9 cellular contexts compared by ENCODE assay signal in the genomic region with DNA sequence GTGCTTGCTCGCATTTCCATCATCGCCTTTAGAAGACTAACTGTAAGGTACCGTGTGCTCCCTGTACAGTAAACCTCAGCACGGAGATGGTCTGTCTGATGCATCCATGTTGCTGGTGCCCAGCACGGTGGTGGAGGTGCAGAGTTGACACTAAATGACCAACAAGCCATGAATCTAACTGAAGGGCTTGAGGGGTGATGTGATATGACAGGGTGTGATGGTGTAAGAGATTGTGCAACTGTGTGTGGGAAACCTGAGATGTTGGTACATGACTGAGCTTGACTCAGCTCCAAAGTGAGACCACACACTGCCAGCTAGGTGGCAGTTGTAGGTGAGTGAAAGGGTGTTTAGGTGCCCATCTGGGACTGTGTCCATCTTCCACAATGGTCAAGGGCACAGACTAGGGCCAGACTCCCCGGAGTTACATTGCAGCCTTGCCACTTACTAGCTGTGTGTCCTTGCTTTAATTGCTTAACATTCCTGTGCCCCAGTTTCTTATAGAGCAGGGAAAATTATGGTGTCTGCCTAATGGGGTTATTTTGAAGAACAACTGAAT. TPM values are rescaled to one million over a fixed set of nuclear protein-coding genes. Genes with fewer than 3 reads are reported as not detected.
A peak's percentile ranks its signal among the peaks of the same experiment; 100 is the strongest.
DNase-seq lines count a peak whose midpoint lies in the region; ATAC-seq and TF ChIP-seq lines count a peak whose summit lies in the region.
"Had no signal": no experiment of that assay in that cellular context is flagged by ENCODE, and none has a peak within 500 bp of the region (broad histone marks: within the 10 kb centered on the region; RNA-seq: fewer than 3 reads in every experiment).

No MANE protein-coding gene starts in this region.

- no peaks in the 10 kb centered on the region for H3K27me3 ChIP-seq in Loucy (ENCODE audit: insufficient read depth, low read length, poor library complexity, severe bottlenecking)

- no peak overlapping the region for H2AFZ ChIP-seq in Loucy (ENCODE audit: low read length)

- H3K4me3 ChIP-seq in Loucy (ENCODE audit: low read length, poor library complexity, severe bottlenecking), result no peak overlapping the region

- H3K4me3 Mint-ChIP-seq in MCF 10A (ENCODE audit: unreplicated experiment), result peak overlapping the region; percentile 38
- peak overlapping the region; percentile 94 for H3K4me3 Mint-ChIP-seq in natural killer cell treated with Interleukin-12 subunit alpha and Interleukin-12 subunit beta and Interleukin-15 and Interleukin-18, amount 100 ng/mL, for 72 hours

- H3K9ac ChIP-seq in Loucy (ENCODE audit: low read depth, low read length, poor library complexity, severe bottlenecking), result no peak overlapping the region

- DNase-seq in CD1c-positive myeloid dendritic cell (ENCODE audit: extremely low spot score) (peak; percentile 55), MCF 10A (ENCODE audit: unreplicated experiment) (peak; percentile 97), caudate nucleus (lab: John Stamatoyannopoulos, UW) (no peak), NCI-H146 treated with DMSO at 0.1 percent for 48 hours (lab: John Stamatoyannopoulos, UW; ENCODE audit: unreplicated experiment) (no peak)
- DNase-seq in natural killer cell treated with Interleukin-12 subunit alpha and Interleukin-12 subunit beta and Interleukin-15 and Interleukin-18, amount 100 ng/mL, for 72 hours (ENCODE audit: low spot score), result peak; percentile 86
- DNase-seq: NCI-H748 treated with DMSO at 0.1 percent for 48 hours had no signal

- CTCF ChIA-PET in MCF 10A (lab: Yijun Ruan, JAX), result interaction anchor here (0.5 to 5.9 kb wide), 15 partner anchors 10 to 889 kb away, joined by 3 to 39 read pairs (median 5); no protein-coding TSS in a partner anchor

- no peaks in the 10 kb centered on the region for H3K27me3 Mint-ChIP-seq in MCF 10A (ENCODE audit: insufficient read depth, unreplicated experiment)
- no peaks in the 10 kb centered on the region for H3K27me3 Mint-ChIP-seq in natural killer cell treated with Interleukin-12 subunit alpha and Interleukin-12 subunit beta and Interleukin-15 and Interleukin-18, amount 100 ng/mL, for 72 hours

- POLR2A ChIA-PET in MCF 10A (lab: Yijun Ruan, JAX), result interaction anchor here (0.6 to 12.1 kb wide), 16 partner anchors 10 to 170 kb away, joined by 3 to 403 read pairs (median 4); a partner anchor contains a TSS

- no peak overlapping the region for H3K27ac ChIP-seq in caudate nucleus (ENCODE audit: low read depth, low read length)

- BruUV-seq in MCF 10A (replicated peaks; lab: Mats Ljungman, UMichigan), result no TSS peak

- intact Hi-C loops in MCF 10A (cut with micrococcal nuclease), result loop anchor here (2.0 kb wide), 1 partner anchor 84 kb away; no protein-coding TSS in a partner anchor

- peaks cover 95% of the 10 kb centered on the region; the same call in 1 of the 2 replicates for H3K79me2 ChIP-seq in Loucy (ENCODE audit: insufficient read depth, low read length)

- H4K20me1 ChIP-seq in Loucy (ENCODE audit: insufficient read depth, low read length, poor library complexity, severe bottlenecking), result peaks cover 44% of the 10 kb centered on the region

- no peaks in the 10 kb centered on the region for H3K9me2 ChIP-seq in Loucy (replicated peaks; ENCODE audit: low read depth, low read length)

- TF ChIP-seq CTCF in Loucy (conservative IDR thresholded peaks at IDR 0.05; ENCODE audit: low read length) (no peak), MCF 10A (IDR thresholded peaks at IDR 0.05; ENCODE audit: unreplicated experiment) (no peak)

- peaks cover 74% of the 10 kb centered on the region for H3K4me1 Mint-ChIP-seq in MCF 10A (ENCODE audit: insufficient read depth, unreplicated experiment)
- peaks cover 87 to 96% of the 10 kb centered on the region in 2 donors for H3K4me1 Mint-ChIP-seq in natural killer cell treated with Interleukin-12 subunit alpha and Interleukin-12 subunit beta and Interleukin-15 and Interleukin-18, amount 100 ng/mL, for 72 hours (ENCODE audit: low read depth in 2 of 2)

- H3K27ac Mint-ChIP-seq in MCF 10A (ENCODE audit: low read depth, unreplicated experiment), result peak overlapping the region; percentile 87
- H3K27ac Mint-ChIP-seq in natural killer cell treated with Interleukin-12 subunit alpha and Interleukin-12 subunit beta and Interleukin-15 and Interleukin-18, amount 100 ng/mL, for 72 hours, result peak overlapping the region; percentile 93

- no peaks in the 10 kb centered on the region for H3K9me3 Mint-ChIP-seq in MCF 10A (ENCODE audit: unreplicated experiment)
- no peaks in the 10 kb centered on the region for H3K9me3 Mint-ChIP-seq in natural killer cell treated with Interleukin-12 subunit alpha and Interleukin-12 subunit beta and Interleukin-15 and Interleukin-18, amount 100 ng/mL, for 72 hours

- 0 out of 2 replicates have a peak, but pooled peaks cover 3% of the 10 kb centered on the region for H3F3A ChIP-seq in Loucy (ENCODE audit: low read depth)

- peak; percentile 79 to 92 for ATAC-seq in natural killer cell treated with Interleukin-12 subunit alpha and Interleukin-12 subunit beta and Interleukin-15 and Interleukin-18, amount 100 ng/mL, for 72 hours
- ATAC-seq in GM18909 (IDR thresholded peaks at IDR 0.05; ENCODE audit: poor library complexity, unreplicated experiment) (no peak), HG02678 (IDR thresholded peaks at IDR 0.05; ENCODE audit: unreplicated experiment) (no peak)

- peaks cover 51% of the 10 kb centered on the region for H3K4me1 ChIP-seq in Loucy (ENCODE audit: insufficient read depth, low read length, poor library complexity, severe bottlenecking)

- H3K4me2 ChIP-seq in Loucy (ENCODE audit: low read depth, low read length, poor library complexity, severe bottlenecking), result peak overlapping the region; percentile 6

- peaks cover 35% of the 10 kb centered on the region for H3K36me3 Mint-ChIP-seq in MCF 10A (ENCODE audit: insufficient read depth, unreplicated experiment)
- peaks cover 32% of the 10 kb centered on the region for H3K36me3 Mint-ChIP-seq in natural killer cell treated with Interleukin-12 subunit alpha and Interleukin-12 subunit beta and Interleukin-15 and Interleukin-18, amount 100 ng/mL, for 72 hours

- H3K9me3 ChIP-seq in Loucy (ENCODE audit: insufficient read depth, low read depth, low read length), result no peaks in the 10 kb centered on the region

- peaks cover 90% of the 10 kb centered on the region; the same call in 1 of the 2 replicates for H3K36me3 ChIP-seq in Loucy (ENCODE audit: insufficient read depth, low read length)

RNA-seq across cellular contexts. Expression of a gene that starts 21.4 kb away (rescaled TPM):
- 87.5 and 95.0 TPM in 2 replicates for total RNA-seq in MCF 10A (2022)
- 100 to 1,000 TPM; 105 to 131 TPM for total RNA-seq in natural killer cell treated with Interleukin-12 subunit alpha and Interleukin-12 subunit beta and Interleukin-15 and Interleukin-18, amount 100 ng/mL, for 72 hours

Comparison
In these comparisons a context has a peak if more than half of its experiments do, and no peak if none do; other contexts are left out.
1. DNase-seq: peak in CD1c-positive myeloid dendritic cell (single experiment), MCF 10A (single experiment) and natural killer cell treated with Interleukin-12 subunit alpha and Interleukin-12 subunit beta and Interleukin-15 and Interleukin-18, amount 100 ng/mL, for 72 hours (single experiment); none in caudate nucleus (0 of 61) and NCI-H146 treated with DMSO at 0.1 percent for 48 hours (single experiment).
2. ATAC-seq: peak in natural killer cell treated with Interleukin-12 subunit alpha and Interleukin-12 subunit beta and Interleukin-15 and Interleukin-18, amount 100 ng/mL, for 72 hours (2 of 2); none in GM18909 (single experiment) and HG02678 (single experiment).